ENCODE assay signal across 19 cellular contexts in the genomic region with DNA sequence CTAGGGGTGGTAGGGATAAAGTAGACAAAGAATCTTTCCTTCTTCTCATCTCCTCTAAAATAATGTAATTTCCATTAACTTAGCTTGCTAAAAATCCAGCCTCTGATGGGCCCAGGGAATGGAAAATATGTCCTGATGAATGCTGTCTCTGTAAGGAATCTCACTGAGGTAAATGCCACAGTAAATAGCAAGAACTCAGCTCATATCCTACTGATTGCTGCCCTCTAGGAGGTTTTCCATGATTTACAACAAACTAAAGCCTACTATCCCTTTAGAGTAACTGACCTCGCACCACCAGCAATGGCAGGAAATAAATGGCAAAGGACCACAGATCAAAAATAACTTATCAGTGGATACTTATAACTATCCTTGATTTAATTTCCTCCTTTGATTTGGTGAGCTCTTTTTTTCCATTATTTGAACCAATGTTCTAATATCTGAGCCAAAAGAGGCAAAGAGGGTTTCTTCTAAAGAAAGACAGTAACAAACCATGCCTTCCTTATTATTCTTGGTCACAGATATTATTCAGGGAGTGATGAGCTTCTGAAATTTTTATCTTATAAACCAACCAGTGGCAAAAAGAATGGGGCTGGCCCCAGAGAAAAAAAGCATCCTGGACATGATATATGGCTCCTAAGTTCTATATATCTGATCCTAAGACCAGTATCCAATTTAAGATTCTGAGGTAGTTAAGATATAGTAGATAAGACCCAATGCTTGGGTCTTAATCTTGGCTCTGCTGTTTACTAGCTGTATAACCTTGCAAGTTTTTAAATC. TPM values are rescaled to one million over a fixed set of nuclear protein-coding genes. Genes with fewer than 3 reads are reported as not detected.
DNase-seq lines count a peak whose midpoint lies in the region; ATAC-seq and TF ChIP-seq lines count a peak whose summit lies in the region.
"Had no signal": no experiment of that assay in that cellular context is flagged by ENCODE, and none has a peak within 500 bp of the region (broad histone marks: within the 10 kb centered on the region; RNA-seq: fewer than 3 reads in every experiment).

No MANE protein-coding gene starts in this region.

- no peaks in the 10 kb centered on the region for H3K79me2 ChIP-seq in neural progenitor cell (ENCODE audit: low read depth)

- H3F3A ChIP-seq in neural progenitor cell (ENCODE audit: low read depth), result peaks cover 23% of the 10 kb centered on the region

- no peak overlapping the region for H2AFZ ChIP-seq in neural progenitor cell (replicated peaks)

- H3K4me1 ChIP-seq in neural progenitor cell, result no peaks in the 10 kb centered on the region
- H3K4me1 ChIP-seq: Peyer's patch, stomach, vagina had no signal

- H4K20me1 ChIP-seq in neural progenitor cell (ENCODE audit: low read depth), result no peaks in the 10 kb centered on the region

- peaks cover 28% of the 10 kb centered on the region for H3K36me3 ChIP-seq in neural progenitor cell

- ATAC-seq in HG02970 (IDR thresholded peaks at IDR 0.05; ENCODE audit: low FRiP score, unreplicated experiment), result no peak
- ATAC-seq in GM19023 (IDR thresholded peaks at IDR 0.05; ENCODE audit: unreplicated experiment), result no peak

- H3K27me3 ChIP-seq in neural progenitor cell, result no peaks in the 10 kb centered on the region
- H3K27me3 ChIP-seq: Peyer's patch, stomach, vagina had no signal

- H3K9ac ChIP-seq in neural progenitor cell, result peak overlapping the region; percentile 30

- DNase-seq in G401 (ENCODE audit: low spot score) (peak; percentile 4), NCI-H69 (lab: John Stamatoyannopoulos, UW) (peak; percentile 64), epithelial cell of esophagus (ENCODE audit: low read depth) (peak; percentile 27), neural progenitor cell (ENCODE audit: low spot score) (peak; percentile 51), D341Med (ENCODE audit: low spot score) (no peak)
- DNase-seq: activated CD4-positive, CD25-positive, alpha-beta regulatory T cell treated with anti-CD3 and anti-CD28 coated beads, Interleukin-2, amount 50 U/mL, for 72 hours; activated naive CD4-positive, alpha-beta T cell treated with anti-CD3 and anti-CD28 coated beads for 36 hours; Karpas-422; NCI-H1694; NCI-H524 treated with DMSO at 0.1 percent for 48 hours; Peyer's patch; stomach had no signal

- H3K36me3 Mint-ChIP-seq in neural progenitor cell, result peaks cover 52% of the 10 kb centered on the region

- H3K27ac Mint-ChIP-seq in neural progenitor cell, result no peak overlapping the region
- H3K27ac Mint-ChIP-seq: activated naive CD4-positive, alpha-beta T cell treated with anti-CD3 and anti-CD28 coated beads for 36 hours; CD14-positive monocyte had no signal

- no peak overlapping the region for H3K4me2 ChIP-seq in neural progenitor cell
- H3K4me2 ChIP-seq: smooth muscle cell had no signal

- no peak overlapping the region for H3K4me3 Mint-ChIP-seq in neural progenitor cell
- H3K4me3 Mint-ChIP-seq: activated naive CD4-positive, alpha-beta T cell treated with anti-CD3 and anti-CD28 coated beads for 36 hours; CD14-positive monocyte; central memory CD8-positive, alpha-beta T cell had no signal

- peaks cover 16% of the 10 kb centered on the region for H3K9me3 Mint-ChIP-seq in neural progenitor cell
- H3K9me3 Mint-ChIP-seq: central memory CD8-positive, alpha-beta T cell had no signal

- H3K4me1 Mint-ChIP-seq in neural progenitor cell, result no peaks in the 10 kb centered on the region
- H3K4me1 Mint-ChIP-seq: CD14-positive monocyte had no signal

- TF ChIP-seq CTCF in epithelial cell of esophagus (IDR thresholded peaks at IDR 0.05; ENCODE audit: insufficient read depth, low read depth, low read length, missing control alignments) (peak; percentile 17), neural progenitor cell (IDR thresholded peaks at IDR 0.05) (peak; percentile 57)

- in situ Hi-C loops in G401 (cut with HindIII; ENCODE audit: low sequenced_read_pairs), result no loop called here

- H3K4me3 ChIP-seq in epithelial cell of esophagus (ENCODE audit: low read length) (no peak overlapping the region), neural progenitor cell (no peak overlapping the region)
- H3K4me3 ChIP-seq: Peyer's patch, smooth muscle cell, stomach, vagina had no signal

- H3K27ac ChIP-seq in neural progenitor cell, result no peak overlapping the region
- H3K27ac ChIP-seq: Peyer's patch, stomach, vagina had no signal

- H3K9me3 ChIP-seq in neural progenitor cell (ENCODE audit: low read depth), result no peaks in the 10 kb centered on the region
- H3K9me3 ChIP-seq: Peyer's patch, stomach, vagina had no signal

- H3K27me3 Mint-ChIP-seq in neural progenitor cell (ENCODE audit: insufficient read depth, low read depth), result no peaks in the 10 kb centered on the region
- H3K27me3 Mint-ChIP-seq: central memory CD8-positive, alpha-beta T cell had no signal

RNA-seq across cellular contexts. Expression of a gene that starts 43.7 kb away (rescaled TPM):
- total RNA-seq in G401 (2014; rRNA removed; shearing (Covaris generic)), result 20.7 and 27.3 TPM in 2 replicates
- total RNA-seq in neural progenitor cell (ENCODE audit: low replicate concordance), result 37.6 and 89.9 TPM in 2 replicates

RNA-seq across cellular contexts. Expression of a gene that starts 57.0 kb away (rescaled TPM):
- 71.9 and 90.2 TPM in 2 replicates for total RNA-seq in G401 (2014; rRNA removed; shearing (Covaris generic))
- total RNA-seq in neural progenitor cell (ENCODE audit: low replicate concordance), result 128 and 161 TPM in 2 replicates

RNA-seq across cellular contexts. Expression of a gene that starts 57.9 kb away (rescaled TPM):
- 0.74 and 3.1 TPM in 2 replicates for total RNA-seq in G401 (2014; rRNA removed; shearing (Covaris generic))
- 69.1 and 330 TPM in 2 replicates for total RNA-seq in neural progenitor cell (ENCODE audit: low replicate concordance)
- total RNA-seq: activated naive CD4-positive, alpha-beta T cell treated with anti-CD3 and anti-CD28 coated beads for 36 hours; mesenteric fat pad; vagina had no signal

Comparison
In these comparisons a context has a peak if more than half of its experiments do, and no peak if none do; other contexts are left out.
1. RNA of a gene that starts 57.9 kb away (total RNA-seq): 69.1 to 330 TPM in neural progenitor cell; 0.74 to 3.1 TPM in G401; every median in the first group is over 10 times any median in the second.